In genomic region chr13:85254641-85255040, GRCh38 we compare ENCODE assay signal across 27 cellular contexts.
A peak's percentile ranks its signal among the peaks of the same experiment; 100 is the strongest.
DNase-seq lines count a peak whose midpoint lies in the region; ATAC-seq, FAIRE-seq and TF ChIP-seq lines count a peak whose summit lies in the region.
"Had no signal": no experiment of that assay in that cellular context is flagged by ENCODE, and none has a peak within 500 bp of the region (broad histone marks: within the 10 kb centered on the region; RNA-seq: fewer than 3 reads in every experiment).

No MANE protein-coding gene starts in this region.

- H3K27me3 ChIP-seq in bronchial epithelial cell (ENCODE audit: control insufficient read depth, insufficient read depth, low read length) (no peaks in the 10 kb centered on the region), ovary (no peaks in the 10 kb centered on the region)
- H3K27me3 ChIP-seq: BE2C, BLaER1 had no signal

- intact Hi-C loops in ovary (cut with DNase I) = no loop called here

- TF ChIP-seq CTCF in bronchial epithelial cell (IDR thresholded peaks at IDR 0.05; ENCODE audit: insufficient read depth, low read length, severe bottlenecking) (no peak), ovary (IDR thresholded peaks at IDR 0.05) (no peak), omental fat pad (IDR thresholded peaks at IDR 0.05) (no peak)

- 77 to 83% (median 82%) methylated on average over 6 of the region's 6 CpGs for WGBS in ovary, 3 donors

- DNase-seq in MV-4-11 (lab: John Stamatoyannopoulos, UW) (peak; percentile 27), bronchial epithelial cell (ENCODE audit: low read depth) (peak; percentile 66), fibroblast of peridontal ligament (ENCODE audit: extremely low read depth) (peak; percentile 14), NCI-H2029 treated with DMSO at 0.1 percent for 48 hours (lab: John Stamatoyannopoulos, UW) (no peak), ovary (no peak), omental fat pad (ENCODE audit: low spot score) (no peak)
- DNase-seq in stimulated activated CD4-positive, alpha-beta T cell treated with anti-CD3 and anti-CD28 coated beads, Interleukin-2, amount 100 ng/mL, for 24 hours = no peak
- DNase-seq: 8988T; ACHN; BE2C; C1 segment of cervical spinal cord; CD4-positive, alpha-beta memory T cell; CD4-positive, CD25-positive, alpha-beta regulatory T cell; CD8-positive, alpha-beta memory T cell; COR-L47; DMS 273 treated with DMSO at 0.1 percent for 48 hours; DMS153; DMS53; DMS79; DND-41; EL; GDM1 had no signal

- no peak for TF ChIP-seq POLR2A in ovary (IDR thresholded peaks at IDR 0.05)

- H3K4me3 ChIP-seq in bronchial epithelial cell (ENCODE audit: low read depth, low read length) (no peak overlapping the region), ovary (no peak overlapping the region)
- H3K4me3 ChIP-seq: BLaER1, GM12878 had no signal

- FAIRE-seq in bronchial epithelial cell (lab: Jason Lieb, UNC) = no peak
- FAIRE-seq: A204.1, GM12878, GM12892, GM18507 had no signal

- H3K36me3 ChIP-seq in bronchial epithelial cell (ENCODE audit: control insufficient read depth, insufficient read depth, low read length) (no peaks in the 10 kb centered on the region), ovary (no peaks in the 10 kb centered on the region)
- H3K36me3 ChIP-seq: BE2C, BLaER1 had no signal

- no peak for TF ChIP-seq EP300 in ovary (IDR thresholded peaks at IDR 0.05)

- no peak overlapping the region for H3K27ac ChIP-seq in ovary
- H3K27ac ChIP-seq: BLaER1 had no signal

- H3K9me3 ChIP-seq in ovary = no peaks in the 10 kb centered on the region
- H3K9me3 ChIP-seq: BE2C, BLaER1 had no signal

- H3K4me1 ChIP-seq in ovary (ENCODE audit: insufficient read depth) = no peaks in the 10 kb centered on the region
- H3K4me1 ChIP-seq: BE2C, BLaER1 had no signal

- ATAC-seq in omental fat pad (ENCODE audit: low FRiP score) = no peak
- ATAC-seq: GM12878 had no signal

Comparison
In these comparisons a context has a peak if more than half of its experiments do, and no peak if none do; other contexts are left out.
1. DNase-seq: peak in MV-4-11 (single experiment), bronchial epithelial cell (single experiment) and fibroblast of peridontal ligament (single experiment); none in NCI-H2029 treated with DMSO at 0.1 percent for 48 hours (single experiment), ovary (0 of 5), stimulated activated CD4-positive, alpha-beta T cell treated with anti-CD3 and anti-CD28 coated beads, Interleukin-2, amount 100 ng/mL, for 24 hours (0 of 2) and omental fat pad (single experiment).